8 cellular contexts compared by ENCODE assay signal in the genomic region with DNA sequence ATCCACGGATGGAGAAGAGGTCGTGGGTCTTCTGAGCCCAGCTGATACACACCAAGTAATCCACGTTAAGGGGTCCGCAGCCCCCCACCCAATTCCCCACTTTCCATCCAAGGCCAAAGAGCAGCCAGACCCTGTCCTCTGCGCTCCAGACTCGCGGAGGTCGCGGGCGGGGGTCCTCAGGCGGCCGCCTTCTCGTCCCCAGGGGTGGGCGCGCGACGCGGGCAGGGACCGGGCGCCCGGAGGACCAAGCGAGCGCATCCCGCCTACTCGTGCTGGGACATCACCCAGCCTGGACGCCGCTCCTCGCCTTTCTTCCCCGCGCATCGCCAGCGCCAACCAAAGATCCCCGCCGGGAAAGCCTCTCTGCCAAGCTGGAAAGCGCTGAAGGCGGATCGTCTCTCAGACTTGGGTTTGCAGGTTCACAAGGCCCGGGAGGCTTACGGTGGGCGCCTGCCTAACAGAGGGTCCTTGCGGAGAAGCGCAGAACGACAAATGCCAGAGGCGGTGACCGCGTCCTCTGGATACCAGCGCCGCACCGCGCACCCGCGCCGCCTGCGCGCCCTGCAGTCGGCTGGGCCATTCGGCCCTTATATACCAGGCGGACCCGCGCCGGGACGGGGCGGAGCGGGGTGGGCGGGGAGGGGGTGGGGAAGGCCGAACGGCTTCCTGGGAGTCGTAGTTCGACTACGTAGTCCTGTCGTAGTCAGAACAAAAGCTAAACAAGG.
DNase-seq lines count a peak whose midpoint lies in the region; ATAC-seq and TF ChIP-seq lines count a peak whose summit lies in the region.

No MANE protein-coding gene starts in this region.

- no peaks in the 10 kb centered on the region for H3K27me3 ChIP-seq in AG04450 (ENCODE audit: control insufficient read depth, insufficient read depth, low read length)
- no peaks in the 10 kb centered on the region for H3K27me3 ChIP-seq in PC-9 (ENCODE audit: insufficient read depth, low read depth)
- H3K27me3 ChIP-seq in thoracic aorta (replicated peaks; ENCODE audit: insufficient read depth): no peaks in the 10 kb centered on the region

- no peaks in the 10 kb centered on the region for H3K36me3 ChIP-seq in PC-9 (ENCODE audit: low read depth)
- H3K36me3 ChIP-seq in thoracic aorta: no peaks in the 10 kb centered on the region

- peaks cover 33% of the 10 kb centered on the region for H3K27me3 Mint-ChIP-seq in activated naive CD4-positive, alpha-beta T cell treated with anti-CD3 and anti-CD28 coated beads, Interleukin-2, amount 50 U/mL, for 24 hours

- no peak for TF ChIP-seq CTCF in AG04450 (IDR thresholded peaks at IDR 0.05; ENCODE audit: low read depth, low read length)
- TF ChIP-seq CTCF in PC-9 (conservative IDR thresholded peaks at IDR 0.05): no peak
- no peak for TF ChIP-seq CTCF in thoracic aorta (IDR thresholded peaks at IDR 0.05)

- POLR2A ChIA-PET in AG04450 (lab: Yijun Ruan, JAX): interaction anchor here (0.5 to 2.5 kb wide), 37 partner anchors 9 to 724 kb away, joined by 3 to 49 read pairs (median 4); a partner anchor contains a TSS
- POLR2A ChIA-PET in PC-9 (lab: Charles Lee; ENCODE audit: unreplicated experiment): interaction anchor here (0.6 to 1.0 kb wide), 11 partner anchors 10 to 960 kb away, joined by 3 to 10 read pairs (median 4); a partner anchor contains a TSS

- peak overlapping the region; percentile 95 for H3K4me2 ChIP-seq in PC-9

- no peaks in the 10 kb centered on the region for H3K9me3 Mint-ChIP-seq in activated naive CD4-positive, alpha-beta T cell treated with anti-CD3 and anti-CD28 coated beads, Interleukin-2, amount 50 U/mL, for 24 hours

- H2AFZ ChIP-seq in PC-9: peak overlapping the region; percentile 62; the same call in 1 of the 2 replicates

- H3K4me1 Mint-ChIP-seq in activated naive CD4-positive, alpha-beta T cell treated with anti-CD3 and anti-CD28 coated beads, Interleukin-2, amount 50 U/mL, for 24 hours: peaks cover 24% of the 10 kb centered on the region

- peaks cover 24% of the 10 kb centered on the region for H3K4me1 ChIP-seq in PC-9 (replicated peaks; ENCODE audit: insufficient read depth)
- H3K4me1 ChIP-seq in thoracic aorta (ENCODE audit: control insufficient read depth in 1 of 2, low read depth in 2 of 2): peaks cover 0 to 13% of the 10 kb centered on the region in 2 donors

- H3K79me2 ChIP-seq in PC-9 (ENCODE audit: low read depth): peaks cover 52% of the 10 kb centered on the region

- H3K9me3 ChIP-seq in AG04450 (ENCODE audit: control insufficient read depth, insufficient read depth, low read length): no peaks in the 10 kb centered on the region; the same call in 1 of the 2 replicates
- H3K9me3 ChIP-seq in PC-9 (ENCODE audit: insufficient read depth, low read depth): no peaks in the 10 kb centered on the region; the same call in 1 of the 2 replicates
- no peaks in the 10 kb centered on the region for H3K9me3 ChIP-seq in thoracic aorta

- H3K27ac ChIP-seq in AG04450 (ENCODE audit: low read depth, low read length) (peak overlapping the region; percentile 21), PC-9 (peak overlapping the region; percentile 86; the same call in 1 of the 2 replicates), thoracic aorta (peak overlapping the region in 1 of 2 donors; percentile 49)

- peak overlapping the region; percentile 96 for H3K4me3 ChIP-seq in AG04450 (ENCODE audit: low read depth, low read length)
- H3K4me3 ChIP-seq in PC-9: peak overlapping the region; percentile 97
- H3K4me3 ChIP-seq in thoracic aorta: peak overlapping the region; percentile 73

- H3K36me3 Mint-ChIP-seq in activated naive CD4-positive, alpha-beta T cell treated with anti-CD3 and anti-CD28 coated beads, Interleukin-2, amount 50 U/mL, for 24 hours: no peaks in the 10 kb centered on the region

- CTCF ChIA-PET in AG04450 (lab: Charles Lee): interaction anchor here (1.0 to 1.6 kb wide), 3 partner anchors 33 to 133 kb away, joined by 4 to 8 read pairs (median 7); no protein-coding TSS in a partner anchor
- CTCF ChIA-PET in PC-9 (lab: Charles Lee): no interaction called here

- DNase-seq in AG04450 (ENCODE audit: low read depth, low spot score) (peak; percentile 67), PC-9 (peak; percentile 67 to 86), globus pallidus (ENCODE audit: low spot score) (peak; percentile 74), nucleus accumbens (lab: John Stamatoyannopoulos, UW) (peak in 54 of 56 donors; percentile 23 to 87 (median 74)), thoracic aorta (ENCODE audit: low spot score) (no peak)

- no peak overlapping the region for H3K27ac Mint-ChIP-seq in activated naive CD4-positive, alpha-beta T cell treated with anti-CD3 and anti-CD28 coated beads, Interleukin-2, amount 50 U/mL, for 24 hours

- H3K9me2 ChIP-seq in PC-9 (ENCODE audit: insufficient read depth): no peaks in the 10 kb centered on the region

- peak overlapping the region; percentile 76 for H3K4me3 Mint-ChIP-seq in activated naive CD4-positive, alpha-beta T cell treated with anti-CD3 and anti-CD28 coated beads, Interleukin-2, amount 50 U/mL, for 24 hours

- ATAC-seq in GM18907 (IDR thresholded peaks at IDR 0.05; ENCODE audit: unreplicated experiment): peak; percentile 63
- ATAC-seq in HG03460 (IDR thresholded peaks at IDR 0.05; ENCODE audit: unreplicated experiment): peak; percentile 65
- peak; percentile 54 for ATAC-seq in thoracic aorta (ENCODE audit: insufficient number of reproducible peaks, low FRiP score, low read depth)

- peaks cover 31% of the 10 kb centered on the region for H3F3A ChIP-seq in PC-9 (ENCODE audit: insufficient read depth, low read depth)

- H4K20me1 ChIP-seq in PC-9 (ENCODE audit: insufficient read depth): peaks cover 7% of the 10 kb centered on the region; the same call in 1 of the 2 replicates

- BruUV-seq in PC-9 (replicated peaks; lab: Mats Ljungman, UMichigan): no TSS peak

- intact Hi-C loops in PC-9 (cut with micrococcal nuclease; ENCODE audit: unreplicated experiment): no loop called here
